ENCODE assay signal across 11 cellular contexts in the genomic region with DNA sequence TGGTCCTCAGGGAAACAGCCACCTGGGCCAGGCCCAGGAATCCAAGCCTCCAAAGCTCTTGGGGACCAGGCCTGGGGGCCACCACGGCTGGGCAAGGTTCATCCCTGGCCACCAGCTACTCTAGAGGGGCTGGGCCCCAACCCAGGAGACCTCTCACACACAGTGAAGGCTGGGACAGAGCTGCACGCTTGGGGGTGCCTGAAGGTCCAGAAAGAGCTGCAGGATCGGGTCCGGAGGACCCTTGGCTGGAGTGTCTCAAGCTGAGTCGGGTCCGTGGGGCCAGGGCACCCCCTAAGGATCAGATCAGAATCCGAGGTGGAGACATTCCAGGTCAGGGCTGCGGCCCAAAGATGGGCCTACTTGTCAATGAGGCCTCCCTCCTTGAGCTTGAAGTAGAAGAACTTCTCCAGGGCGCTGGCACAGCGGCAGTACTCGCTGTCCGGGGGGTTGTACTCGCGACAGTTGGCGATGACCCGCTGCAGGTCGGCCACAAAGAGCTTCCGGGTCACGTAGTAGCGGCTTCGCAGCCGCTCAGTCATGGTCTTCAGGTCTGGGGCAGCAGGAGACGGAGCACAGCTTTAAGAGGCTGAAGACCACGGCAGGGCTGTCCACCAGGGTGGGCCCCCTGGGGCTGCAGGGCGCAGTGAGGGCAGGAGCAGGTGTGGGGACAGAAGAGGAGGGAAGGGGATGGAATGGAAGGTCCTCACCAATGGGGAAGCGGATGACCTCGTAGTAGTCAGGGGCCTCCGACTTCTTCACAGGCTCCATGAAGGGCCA. TPM values are rescaled to one million over a fixed set of nuclear protein-coding genes. Genes with fewer than 3 reads are reported as not detected.
DNase-seq lines count a peak whose midpoint lies in the region; ATAC-seq, FAIRE-seq and TF ChIP-seq lines count a peak whose summit lies in the region.
"Had no signal": no experiment of that assay in that cellular context is flagged by ENCODE, and none has a peak within 500 bp of the region (broad histone marks: within the 10 kb centered on the region; RNA-seq: fewer than 3 reads in every experiment).

No MANE protein-coding gene starts in this region.

- peak overlapping the region; percentile 97 for H3K27ac Mint-ChIP-seq in activated CD4-positive, alpha-beta T cell treated with anti-CD3 and anti-CD28 coated beads for 36 hours
- peak overlapping the region; percentile 96 for H3K27ac Mint-ChIP-seq in activated T-helper 2 cell treated with anti-CD3 and anti-CD28 coated beads, Interferon-gamma antibody, Interleukin-2, Interleukin-4, amounts not matched to agents 10 μg/mL and 5 μg/mL and 100 μg/mL, durations not matched to agents 14 hours and 24 hours and 36 hours

- no peak for ATAC-seq in activated CD4-positive, alpha-beta T cell treated with anti-CD3 and anti-CD28 coated beads for 36 hours
- no peak for ATAC-seq in HepG2
- ATAC-seq in activated CD4-positive, CD25-positive, alpha-beta regulatory T cell treated with anti-CD3 and anti-CD28 coated beads, Interleukin-2, amount 50 U/mL, for 24 hours: no peak

- peaks cover 7 to 28% of the 10 kb centered on the region in 2 experiments for H3K36me3 ChIP-seq in HepG2 (replicated peaks in 1 of 2; ENCODE audit: control insufficient read depth in 1 of 2, insufficient read depth in 2 of 2, low read length in 2 of 2)

- no peak overlapping the region for H2AFZ ChIP-seq in HepG2 (ENCODE audit: low read length)

- intact Hi-C loops in activated CD4-positive, alpha-beta T cell treated with anti-CD3 and anti-CD28 coated beads for 36 hours (cut with DNase I, micrococcal nuclease): loop anchor here (2.0 to 5.0 kb wide), 3 partner anchors 41 to 195 kb away; a partner anchor contains a TSS
- intact Hi-C loops in activated T-helper 2 cell treated with anti-CD3 and anti-CD28 coated beads, Interferon-gamma antibody, Interleukin-2, Interleukin-4, amounts not matched to agents 10 μg/mL and 5 μg/mL and 100 μg/mL, durations not matched to agents 14 hours and 24 hours and 36 hours (cut with micrococcal nuclease): loop anchor here (5.0 kb wide), 1 partner anchor 44 kb away; no protein-coding TSS in a partner anchor
- intact Hi-C loops in HepG2 (cut with micrococcal nuclease; ENCODE audit: unreplicated experiment): no loop called here

- TF ChIP-seq CTCF in HepG2 (CRISPR knock-in tag; IDR thresholded peaks at IDR 0.05): no peak

- H3K27me3 ChIP-seq in HepG2 (ENCODE audit: control insufficient read depth in 1 of 2, insufficient read depth in 2 of 2, low read length in 2 of 2): no peaks in the 10 kb centered on the region

- in situ Hi-C loops in HepG2 (cut with HindIII; ENCODE audit: extremely low pct_ligation_motif_present, low pct_unique_long_range_greater_than_20kb): loop anchor here (5.0 kb wide), 2 partner anchors 86 to 151 kb away; no protein-coding TSS in a partner anchor

- H3K79me2 ChIP-seq in HepG2 (ENCODE audit: insufficient read depth, low read length): no peaks in the 10 kb centered on the region

- no peak for TF ChIP-seq RAD21 in HepG2 (CRISPR knock-in tag; IDR thresholded peaks at IDR 0.05)

- no peak overlapping the region for H3K4me3 ChIP-seq in HepG2 (replicated peaks in 1 of 3; ENCODE audit: insufficient read depth in 1 of 3, low read depth in 2 of 3, low read length in 3 of 3)
- H3K4me3 ChIP-seq: A549 had no signal

- H3K27ac ChIP-seq in HepG2 (ENCODE audit: extremely low read length, insufficient read depth, low read length): peak overlapping the region; percentile 51
- H3K27ac ChIP-seq in temporal lobe (ENCODE audit: low read depth, low read length): peak overlapping the region; percentile 51

- no peaks in the 10 kb centered on the region for H4K20me1 ChIP-seq in HepG2 (ENCODE audit: insufficient read depth, low read length)

- no peak for FAIRE-seq in HepG2 (lab: Jason Lieb, UNC)
- FAIRE-seq: A549 had no signal

- CTCF ChIA-PET in activated CD4-positive, alpha-beta T cell treated with anti-CD3 and anti-CD28 coated beads for 36 hours (lab: Charles Lee): interaction anchor here (0.6 to 3.4 kb wide), 11 partner anchors 10 to 460 kb away, joined by 3 to 22 read pairs (median 6); a partner anchor contains a TSS
- CTCF ChIA-PET in HepG2 (lab: Yijun Ruan, JAX; ENCODE audit: low intra/inter-chr PET ratio, low total read pairs): no interaction called here

- H3K4me2 ChIP-seq in HepG2 (ENCODE audit: low read depth, low read length): no peak overlapping the region

- H3K27me3 Mint-ChIP-seq in activated CD4-positive, alpha-beta T cell treated with anti-CD3 and anti-CD28 coated beads for 36 hours: no peaks in the 10 kb centered on the region
- no peaks in the 10 kb centered on the region for H3K27me3 Mint-ChIP-seq in activated T-helper 2 cell treated with anti-CD3 and anti-CD28 coated beads, Interferon-gamma antibody, Interleukin-2, Interleukin-4, amounts not matched to agents 10 μg/mL and 5 μg/mL and 100 μg/mL, durations not matched to agents 14 hours and 24 hours and 36 hours (ENCODE audit: low read depth)

- H3K9me3 Mint-ChIP-seq in activated CD4-positive, alpha-beta T cell treated with anti-CD3 and anti-CD28 coated beads for 36 hours (ENCODE audit: low read depth): no peaks in the 10 kb centered on the region
- H3K9me3 Mint-ChIP-seq in activated T-helper 2 cell treated with anti-CD3 and anti-CD28 coated beads, Interferon-gamma antibody, Interleukin-2, Interleukin-4, amounts not matched to agents 10 μg/mL and 5 μg/mL and 100 μg/mL, durations not matched to agents 14 hours and 24 hours and 36 hours: no peaks in the 10 kb centered on the region

- WGBS in HepG2 (ENCODE audit: low lambda C conversion rate): 91% methylated on average over 28 of the region's 28 CpGs

- peaks cover 33% of the 10 kb centered on the region for H3K4me1 ChIP-seq in HepG2 (ENCODE audit: insufficient read depth, low read length)

- BruUV-seq in HepG2 (replicated peaks; lab: Mats Ljungman, UMichigan): TSS peak; percentile 53

- no peak overlapping the region for H3K4me3 Mint-ChIP-seq in activated CD4-positive, alpha-beta T cell treated with anti-CD3 and anti-CD28 coated beads for 36 hours
- no peak overlapping the region for H3K4me3 Mint-ChIP-seq in activated T-helper 2 cell treated with anti-CD3 and anti-CD28 coated beads, Interferon-gamma antibody, Interleukin-2, Interleukin-4, amounts not matched to agents 10 μg/mL and 5 μg/mL and 100 μg/mL, durations not matched to agents 14 hours and 24 hours and 36 hours (ENCODE audit: low read depth)

- H3K9ac ChIP-seq in HepG2 (ENCODE audit: insufficient read depth, low read depth, low read length): no peak overlapping the region

- TF ChIP-seq EP300 in HepG2 (IDR thresholded peaks at IDR 0.05; ENCODE audit: low read depth in 2 of 2, low read length in 2 of 2) (no peak), HepG2 (CRISPR knock-in tag; IDR thresholded peaks at IDR 0.05; ENCODE audit: borderline replicate concordance) (no peak)

- H3K36me3 Mint-ChIP-seq in activated CD4-positive, alpha-beta T cell treated with anti-CD3 and anti-CD28 coated beads for 36 hours (ENCODE audit: low read depth): peaks cover 29% of the 10 kb centered on the region
- H3K36me3 Mint-ChIP-seq in activated T-helper 2 cell treated with anti-CD3 and anti-CD28 coated beads, Interferon-gamma antibody, Interleukin-2, Interleukin-4, amounts not matched to agents 10 μg/mL and 5 μg/mL and 100 μg/mL, durations not matched to agents 14 hours and 24 hours and 36 hours (ENCODE audit: low read depth): peaks cover 53% of the 10 kb centered on the region

- peaks cover 33% of the 10 kb centered on the region for H3K4me1 Mint-ChIP-seq in activated CD4-positive, alpha-beta T cell treated with anti-CD3 and anti-CD28 coated beads for 36 hours
- H3K4me1 Mint-ChIP-seq in activated T-helper 2 cell treated with anti-CD3 and anti-CD28 coated beads, Interferon-gamma antibody, Interleukin-2, Interleukin-4, amounts not matched to agents 10 μg/mL and 5 μg/mL and 100 μg/mL, durations not matched to agents 14 hours and 24 hours and 36 hours (ENCODE audit: low read depth): peaks cover 43% of the 10 kb centered on the region

- DNase-seq in activated CD4-positive, alpha-beta T cell treated with anti-CD3 and anti-CD28 coated beads for 36 hours: no peak
- no peak for DNase-seq in activated CD4-positive, alpha-beta T cell treated with anti-CD3 and anti-CD28 coated beads, Interleukin-2, amount 50 U/mL, for 4 hours
- no peak for DNase-seq in activated T-helper 2 cell treated with anti-CD3 and anti-CD28 coated beads, Interferon-gamma antibody, Interleukin-2, Interleukin-4, amounts not matched to agents 10 μg/mL and 5 μg/mL and 100 μg/mL, durations not matched to agents 14 hours and 24 hours and 36 hours (ENCODE audit: low spot score)
- DNase-seq in HepG2 (ENCODE audit: low spot score): no peak
- DNase-seq in inferior parietal cortex (ENCODE audit: extremely low spot score): no peak
- DNase-seq in superior temporal gyrus (ENCODE audit: extremely low spot score): no peak
- DNase-seq: mesendoderm, SHP77 treated with DMSO at 0.1 percent for 48 hours had no signal

- H3K9me3 ChIP-seq in HepG2 (ENCODE audit: low read length): no peaks in the 10 kb centered on the region
- H3K9me3 ChIP-seq: A549 had no signal

- POLR2A ChIA-PET in activated CD4-positive, alpha-beta T cell treated with anti-CD3 and anti-CD28 coated beads for 36 hours (lab: Charles Lee): interaction anchor here (1.1 to 1.5 kb wide), 2 partner anchors 94 to 147 kb away, joined by 3 to 7 read pairs; a partner anchor contains a TSS
- POLR2A ChIA-PET in HepG2 (lab: Yijun Ruan, JAX): interaction anchor here (1.6 to 2.2 kb wide), 4 partner anchors 22 to 183 kb away, joined by 7 to 13 read pairs (median 10); a partner anchor contains a TSS

- TF ChIP-seq POLR2A in HepG2 (IDR thresholded peaks at IDR 0.05; ENCODE audit: insufficient read depth in 1 of 2, low read depth in 2 of 2, low read length in 2 of 2): no peak

RNA-seq across cellular contexts. Expression of a gene that starts 1.0 kb away (rescaled TPM):
- 10 to 100 TPM; 23.8 to 31.1 TPM for total RNA-seq in activated CD4-positive, alpha-beta T cell treated with anti-CD3 and anti-CD28 coated beads for 36 hours
- total RNA-seq in activated T-helper 2 cell treated with anti-CD3 and anti-CD28 coated beads, Interferon-gamma antibody, Interleukin-2, Interleukin-4, amounts not matched to agents 10 μg/mL and 5 μg/mL and 100 μg/mL, durations not matched to agents 14 hours and 24 hours and 36 hours: 15.3 and 20.3 TPM in 2 replicates
- total RNA-seq in HepG2 (2016; rRNA removed; fragmentation: Illumina TruSeq; extraction: Trizol) (3.9 and 6.7 TPM in 2 replicates), temporal lobe (1.5 TPM)
- 1.6 TPM in 2 replicates for total RNA-seq in HepG2 (2016; cell fraction: cytosol; rRNA removed; fragmentation: Illumina TruSeq; extraction: Trizol; ENCODE audit: low read depth)
- total RNA-seq in HepG2 (2016; cell fraction: insoluble cytoplasmic fraction; rRNA removed; fragmentation: Illumina TruSeq; extraction: Trizol): 4.7 and 7.5 TPM in 2 replicates
- total RNA-seq in HepG2 (2016; cell fraction: membrane; rRNA removed; fragmentation: Illumina TruSeq; extraction: Trizol): 2.1 and 3.5 TPM in 2 replicates
- 6.4 and 10.0 TPM in 2 replicates for total RNA-seq in HepG2 (2016; cell fraction: nucleus; rRNA removed; fragmentation: Illumina TruSeq; extraction: Trizol)
- 7.8 and 13.5 TPM in 2 replicates for polyA plus RNA-seq in HepG2 (2011; rRNA removed)
- polyA plus RNA-seq in HepG2 (2011; cell fraction: cytosol; rRNA removed): 5.7 TPM in 2 replicates
- polyA plus RNA-seq in HepG2 (2011; cell fraction: nucleus; rRNA removed): 29.5 and 34.5 TPM in 2 replicates
- 4.3 and 5.5 TPM in 2 replicates for polyA plus RNA-seq in HepG2 (2012)
- polyA plus RNA-seq in HepG2 (2016; cell fraction: cytosol; fragmentation: Illumina TruSeq; extraction: Trizol; ENCODE audit: low read depth): 0.87 and 1.1 TPM in 2 replicates
- polyA plus RNA-seq in HepG2 (2016; cell fraction: insoluble cytoplasmic fraction; fragmentation: Illumina TruSeq; extraction: Trizol; ENCODE audit: low read depth): 3.0 and 5.2 TPM in 2 replicates
- 1.7 and 1.9 TPM in 2 replicates for polyA plus RNA-seq in HepG2 (2016; cell fraction: membrane; fragmentation: Illumina TruSeq; extraction: Trizol; ENCODE audit: low read depth)
- polyA plus RNA-seq in HepG2 (2016; cell fraction: nucleus; fragmentation: Illumina TruSeq; extraction: Trizol; ENCODE audit: insufficient read depth, low read depth): 16.3 and 17.6 TPM in 2 replicates
- 0.58 and 15.8 TPM in 2 replicates for polyA minus RNA-seq in HepG2 (2011; rRNA and poly(A)+ RNA removed; ENCODE audit: low replicate concordance)
- polyA minus RNA-seq in HepG2 (2011; cell fraction: cytosol; rRNA and poly(A)+ RNA removed): 1.7 and 2.0 TPM in 2 replicates
- 6.4 and 9.6 TPM in 2 replicates for polyA minus RNA-seq in HepG2 (2011; cell fraction: nucleus; rRNA and poly(A)+ RNA removed)

RNA-seq across cellular contexts. Expression of a gene that starts 7.7 kb away (rescaled TPM):
- total RNA-seq in activated CD4-positive, alpha-beta T cell treated with anti-CD3 and anti-CD28 coated beads for 36 hours: 10 to 100 TPM; 46.2 to 54.8 TPM
- 59.6 and 60.0 TPM in 2 replicates for total RNA-seq in activated T-helper 2 cell treated with anti-CD3 and anti-CD28 coated beads, Interferon-gamma antibody, Interleukin-2, Interleukin-4, amounts not matched to agents 10 μg/mL and 5 μg/mL and 100 μg/mL, durations not matched to agents 14 hours and 24 hours and 36 hours
- total RNA-seq in HepG2 (2016; rRNA removed; fragmentation: Illumina TruSeq; extraction: Trizol): 20.2 and 29.1 TPM in 2 replicates
- total RNA-seq in HepG2 (2016; cell fraction: cytosol; rRNA removed; fragmentation: Illumina TruSeq; extraction: Trizol; ENCODE audit: low read depth): 4.7 and 4.9 TPM in 2 replicates
- total RNA-seq in HepG2 (2016; cell fraction: insoluble cytoplasmic fraction; rRNA removed; fragmentation: Illumina TruSeq; extraction: Trizol): 16.6 and 30.9 TPM in 2 replicates
- total RNA-seq in HepG2 (2016; cell fraction: membrane; rRNA removed; fragmentation: Illumina TruSeq; extraction: Trizol): 7.0 and 9.1 TPM in 2 replicates
- total RNA-seq in HepG2 (2016; cell fraction: nucleus; rRNA removed; fragmentation: Illumina TruSeq; extraction: Trizol): 51.9 and 59.6 TPM in 2 replicates
- 90.4 and 126 TPM in 2 replicates for polyA plus RNA-seq in HepG2 (2011; rRNA removed)
- polyA plus RNA-seq in HepG2 (2011; cell fraction: cytosol; rRNA removed): 13.5 and 18.5 TPM in 2 replicates
- polyA plus RNA-seq in HepG2 (2011; cell fraction: nucleus; rRNA removed): 978 and 1,153 TPM in 2 replicates
- 38.7 and 62.0 TPM in 2 replicates for polyA plus RNA-seq in HepG2 (2012)
- polyA plus RNA-seq in HepG2 (2016; cell fraction: cytosol; fragmentation: Illumina TruSeq; extraction: Trizol; ENCODE audit: low read depth): 3.5 and 4.1 TPM in 2 replicates
- polyA plus RNA-seq in HepG2 (2016; cell fraction: insoluble cytoplasmic fraction; fragmentation: Illumina TruSeq; extraction: Trizol; ENCODE audit: low read depth): 24.7 and 33.4 TPM in 2 replicates
- polyA plus RNA-seq in HepG2 (2016; cell fraction: membrane; fragmentation: Illumina TruSeq; extraction: Trizol; ENCODE audit: low read depth): 7.9 and 9.2 TPM in 2 replicates
- 347 and 353 TPM in 2 replicates for polyA plus RNA-seq in HepG2 (2016; cell fraction: nucleus; fragmentation: Illumina TruSeq; extraction: Trizol; ENCODE audit: insufficient read depth, low read depth)
- polyA minus RNA-seq in HepG2 (2011; rRNA and poly(A)+ RNA removed; ENCODE audit: low replicate concordance): 33.5 and 71.7 TPM in 2 replicates
- polyA minus RNA-seq in HepG2 (2011; cell fraction: cytosol; rRNA and poly(A)+ RNA removed): 7.8 and 9.6 TPM in 2 replicates
- 54.6 and 61.9 TPM in 2 replicates for polyA minus RNA-seq in HepG2 (2011; cell fraction: nucleus; rRNA and poly(A)+ RNA removed)
- total RNA-seq in temporal lobe: 11.3 TPM

RNA-seq across cellular contexts. Expression of a gene that starts 9.1 kb away (rescaled TPM):
- total RNA-seq in activated CD4-positive, alpha-beta T cell treated with anti-CD3 and anti-CD28 coated beads for 36 hours: under 1 TPM; 0.09 to 0.11 TPM
- not detected in 2 replicates for total RNA-seq in activated T-helper 2 cell treated with anti-CD3 and anti-CD28 coated beads, Interferon-gamma antibody, Interleukin-2, Interleukin-4, amounts not matched to agents 10 μg/mL and 5 μg/mL and 100 μg/mL, durations not matched to agents 14 hours and 24 hours and 36 hours
- total RNA-seq in HepG2 (2016; rRNA removed; fragmentation: Illumina TruSeq; extraction: Trizol): 0.13 and 0.24 TPM in 2 replicates
- total RNA-seq in HepG2 (2016; cell fraction: cytosol; rRNA removed; fragmentation: Illumina TruSeq; extraction: Trizol; ENCODE audit: low read depth): not detected in 2 replicates
- total RNA-seq in HepG2 (2016; cell fraction: insoluble cytoplasmic fraction; rRNA removed; fragmentation: Illumina TruSeq; extraction: Trizol): 0.09 and 0.24 TPM in 2 replicates
- total RNA-seq in HepG2 (2016; cell fraction: membrane; rRNA removed; fragmentation: Illumina TruSeq; extraction: Trizol): 0.14 and 0.19 TPM in 2 replicates
- total RNA-seq in HepG2 (2016; cell fraction: nucleus; rRNA removed; fragmentation: Illumina TruSeq; extraction: Trizol): 0.25 TPM in 1 of 2 replicates, not detected in the other
- 0.05 and 0.31 TPM in 2 replicates for polyA plus RNA-seq in HepG2 (2011; rRNA removed)
- polyA plus RNA-seq in HepG2 (2011; cell fraction: cytosol; rRNA removed): 0.07 and 0.10 TPM in 2 replicates
- polyA plus RNA-seq in HepG2 (2011; cell fraction: nucleus; rRNA removed): 0.66 and 1.2 TPM in 2 replicates
- 0.28 and 0.44 TPM in 2 replicates for polyA plus RNA-seq in HepG2 (2012)
- polyA plus RNA-seq in HepG2 (2016; cell fraction: cytosol; fragmentation: Illumina TruSeq; extraction: Trizol; ENCODE audit: low read depth): not detected in 2 replicates
- polyA plus RNA-seq in HepG2 (2016; cell fraction: insoluble cytoplasmic fraction; fragmentation: Illumina TruSeq; extraction: Trizol; ENCODE audit: low read depth): not detected in 2 replicates
- polyA plus RNA-seq in HepG2 (2016; cell fraction: membrane; fragmentation: Illumina TruSeq; extraction: Trizol; ENCODE audit: low read depth): 0.09 and 0.14 TPM in 2 replicates
- 0.55 and 0.56 TPM in 2 replicates for polyA plus RNA-seq in HepG2 (2016; cell fraction: nucleus; fragmentation: Illumina TruSeq; extraction: Trizol; ENCODE audit: insufficient read depth, low read depth)
- 0.22 TPM in 1 of 2 replicates, not detected in the other for polyA minus RNA-seq in HepG2 (2011; rRNA and poly(A)+ RNA removed; ENCODE audit: low replicate concordance)
- polyA minus RNA-seq in HepG2 (2011; cell fraction: cytosol; rRNA and poly(A)+ RNA removed): not detected in 2 replicates
- polyA minus RNA-seq in HepG2 (2011; cell fraction: nucleus; rRNA and poly(A)+ RNA removed): not detected in 2 replicates
- total RNA-seq in temporal lobe: not detected

RNA-seq across cellular contexts. Expression of a gene that starts 15.2 kb away (rescaled TPM):
- total RNA-seq in activated CD4-positive, alpha-beta T cell treated with anti-CD3 and anti-CD28 coated beads for 36 hours: under 1 TPM; 0.23 to 0.30 TPM
- total RNA-seq in activated T-helper 2 cell treated with anti-CD3 and anti-CD28 coated beads, Interferon-gamma antibody, Interleukin-2, Interleukin-4, amounts not matched to agents 10 μg/mL and 5 μg/mL and 100 μg/mL, durations not matched to agents 14 hours and 24 hours and 36 hours: 0.16 and 0.28 TPM in 2 replicates
- total RNA-seq in HepG2 (2016; rRNA removed; fragmentation: Illumina TruSeq; extraction: Trizol) (2.3 TPM in 2 replicates), temporal lobe (0.49 TPM)
- 0.40 and 0.71 TPM in 2 replicates for total RNA-seq in HepG2 (2016; cell fraction: cytosol; rRNA removed; fragmentation: Illumina TruSeq; extraction: Trizol; ENCODE audit: low read depth)
- total RNA-seq in HepG2 (2016; cell fraction: insoluble cytoplasmic fraction; rRNA removed; fragmentation: Illumina TruSeq; extraction: Trizol): 1.8 and 2.2 TPM in 2 replicates
- total RNA-seq in HepG2 (2016; cell fraction: membrane; rRNA removed; fragmentation: Illumina TruSeq; extraction: Trizol): 1.9 and 2.0 TPM in 2 replicates
- 0.97 and 1.3 TPM in 2 replicates for total RNA-seq in HepG2 (2016; cell fraction: nucleus; rRNA removed; fragmentation: Illumina TruSeq; extraction: Trizol)
- 5.8 and 6.1 TPM in 2 replicates for polyA plus RNA-seq in HepG2 (2011; rRNA removed)
- 5.6 and 6.2 TPM in 2 replicates for polyA plus RNA-seq in HepG2 (2011; cell fraction: cytosol; rRNA removed)
- polyA plus RNA-seq in HepG2 (2011; cell fraction: nucleus; rRNA removed): 5.3 and 5.6 TPM in 2 replicates
- 1.7 and 2.5 TPM in 2 replicates for polyA plus RNA-seq in HepG2 (2012)
- 1.2 and 1.3 TPM in 2 replicates for polyA plus RNA-seq in HepG2 (2016; cell fraction: cytosol; fragmentation: Illumina TruSeq; extraction: Trizol; ENCODE audit: low read depth)
- polyA plus RNA-seq in HepG2 (2016; cell fraction: insoluble cytoplasmic fraction; fragmentation: Illumina TruSeq; extraction: Trizol; ENCODE audit: low read depth): 5.4 TPM in 2 replicates
- polyA plus RNA-seq in HepG2 (2016; cell fraction: membrane; fragmentation: Illumina TruSeq; extraction: Trizol; ENCODE audit: low read depth): 3.7 and 3.8 TPM in 2 replicates
- polyA plus RNA-seq in HepG2 (2016; cell fraction: nucleus; fragmentation: Illumina TruSeq; extraction: Trizol; ENCODE audit: insufficient read depth, low read depth): 4.1 and 4.5 TPM in 2 replicates
- polyA minus RNA-seq in HepG2 (2011; rRNA and poly(A)+ RNA removed; ENCODE audit: low replicate concordance): 0.35 and 3.6 TPM in 2 replicates
- polyA minus RNA-seq in HepG2 (2011; cell fraction: cytosol; rRNA and poly(A)+ RNA removed): 1.4 and 2.5 TPM in 2 replicates
- 0.52 and 0.99 TPM in 2 replicates for polyA minus RNA-seq in HepG2 (2011; cell fraction: nucleus; rRNA and poly(A)+ RNA removed)

RNA-seq across cellular contexts. Expression of a gene that starts 41.3 kb away (rescaled TPM):
- total RNA-seq in activated CD4-positive, alpha-beta T cell treated with anti-CD3 and anti-CD28 coated beads for 36 hours: 10 to 100 TPM; 32.0 to 47.3 TPM
- total RNA-seq in activated T-helper 2 cell treated with anti-CD3 and anti-CD28 coated beads, Interferon-gamma antibody, Interleukin-2, Interleukin-4, amounts not matched to agents 10 μg/mL and 5 μg/mL and 100 μg/mL, durations not matched to agents 14 hours and 24 hours and 36 hours: 63.9 and 67.9 TPM in 2 replicates
- total RNA-seq in HepG2 (2016; rRNA removed; fragmentation: Illumina TruSeq; extraction: Trizol) (110 and 136 TPM in 2 replicates), temporal lobe (49.4 TPM)
- total RNA-seq in HepG2 (2016; cell fraction: cytosol; rRNA removed; fragmentation: Illumina TruSeq; extraction: Trizol; ENCODE audit: low read depth): 61.7 and 72.3 TPM in 2 replicates
- total RNA-seq in HepG2 (2016; cell fraction: insoluble cytoplasmic fraction; rRNA removed; fragmentation: Illumina TruSeq; extraction: Trizol): 112 and 128 TPM in 2 replicates
- total RNA-seq in HepG2 (2016; cell fraction: membrane; rRNA removed; fragmentation: Illumina TruSeq; extraction: Trizol): 97.4 and 130 TPM in 2 replicates
- 58.3 and 58.4 TPM in 2 replicates for total RNA-seq in HepG2 (2016; cell fraction: nucleus; rRNA removed; fragmentation: Illumina TruSeq; extraction: Trizol)
- polyA plus RNA-seq in HepG2 (2011; rRNA removed): 123 and 129 TPM in 2 replicates
- polyA plus RNA-seq in HepG2 (2011; cell fraction: cytosol; rRNA removed): 151 and 173 TPM in 2 replicates
- 63.1 and 63.8 TPM in 2 replicates for polyA plus RNA-seq in HepG2 (2011; cell fraction: nucleus; rRNA removed)
- polyA plus RNA-seq in HepG2 (2012): 88.1 and 94.6 TPM in 2 replicates
- polyA plus RNA-seq in HepG2 (2016; cell fraction: cytosol; fragmentation: Illumina TruSeq; extraction: Trizol; ENCODE audit: low read depth): 121 and 161 TPM in 2 replicates
- 256 and 287 TPM in 2 replicates for polyA plus RNA-seq in HepG2 (2016; cell fraction: insoluble cytoplasmic fraction; fragmentation: Illumina TruSeq; extraction: Trizol; ENCODE audit: low read depth)
- polyA plus RNA-seq in HepG2 (2016; cell fraction: membrane; fragmentation: Illumina TruSeq; extraction: Trizol; ENCODE audit: low read depth): 158 and 192 TPM in 2 replicates
- 155 and 165 TPM in 2 replicates for polyA plus RNA-seq in HepG2 (2016; cell fraction: nucleus; fragmentation: Illumina TruSeq; extraction: Trizol; ENCODE audit: insufficient read depth, low read depth)
- polyA minus RNA-seq in HepG2 (2011; rRNA and poly(A)+ RNA removed; ENCODE audit: low replicate concordance): 69.9 and 105 TPM in 2 replicates
- 30.2 and 31.4 TPM in 2 replicates for polyA minus RNA-seq in HepG2 (2011; cell fraction: cytosol; rRNA and poly(A)+ RNA removed)
- 15.9 and 19.8 TPM in 2 replicates for polyA minus RNA-seq in HepG2 (2011; cell fraction: nucleus; rRNA and poly(A)+ RNA removed)
